10 cellular contexts compared by ENCODE assay signal in the genomic region with DNA sequence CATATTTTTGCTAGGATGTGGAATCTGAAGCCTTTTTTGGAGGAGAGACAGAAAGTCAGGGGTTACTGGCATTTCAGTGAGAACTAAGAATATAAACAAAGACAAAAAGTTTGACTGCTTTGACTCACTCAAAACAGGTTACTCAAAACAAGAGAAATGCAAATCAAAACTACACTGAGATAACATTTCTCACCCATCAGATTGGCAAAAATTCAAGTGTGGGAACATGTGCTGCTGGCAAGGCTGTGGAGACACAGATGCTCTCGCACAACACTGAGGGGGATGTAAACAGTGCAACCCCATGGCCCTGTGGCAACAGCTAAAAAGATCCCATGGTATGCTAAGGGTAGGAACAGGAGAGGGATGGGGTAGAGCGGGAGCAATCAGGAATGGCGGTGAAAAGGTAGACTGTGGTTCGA.
A peak's percentile ranks its signal among the peaks of the same experiment; 100 is the strongest.
DNase-seq lines count a peak whose midpoint lies in the region; ATAC-seq and TF ChIP-seq lines count a peak whose summit lies in the region.
"Had no signal": no experiment of that assay in that cellular context is flagged by ENCODE, and none has a peak within 500 bp of the region (broad histone marks: within the 10 kb centered on the region; RNA-seq: fewer than 3 reads in every experiment).

No MANE protein-coding gene starts in this region.

- no peak overlapping the region for H2AFZ ChIP-seq in PC-3 (ENCODE audit: low read length)

- no peaks in the 10 kb centered on the region for H3K36me3 ChIP-seq in thyroid gland
- no peaks in the 10 kb centered on the region for H3K36me3 ChIP-seq in PC-3 (ENCODE audit: low read depth, low read length)
- no peaks in the 10 kb centered on the region for H3K36me3 ChIP-seq in suprapubic skin

- POLR2A ChIA-PET in PC-3 (lab: Charles Lee; ENCODE audit: unreplicated experiment): no interaction called here

- H3K27ac ChIP-seq in thyroid gland: peak overlapping the region in 2 of 3 donors; percentile 41 to 58
- no peak overlapping the region for H3K27ac ChIP-seq in PC-3 (ENCODE audit: low read length)
- no peak overlapping the region for H3K27ac ChIP-seq in suprapubic skin

- H3K9me3 ChIP-seq in thyroid gland (no peaks in the 10 kb centered on the region), PC-3 (ENCODE audit: low read length) (no peaks in the 10 kb centered on the region), suprapubic skin (no peaks in the 10 kb centered on the region)

- H3K36me3 Mint-ChIP-seq in activated T-cell treated with anti-CD3 and anti-CD28 coated beads, Interleukin-2, amount 50 U/mL, for 72 hours (ENCODE audit: insufficient read depth in 2 of 2): no peaks in the 10 kb centered on the region

- peak; percentile 26 for DNase-seq in stimulated activated CD4-positive, alpha-beta T cell treated with anti-CD3 and anti-CD28 coated beads, Interleukin-4, amount 100 ng/mL, for 24 hours
- no peak for DNase-seq in stimulated activated CD4-positive, alpha-beta T cell treated with anti-CD3 and anti-CD28 coated beads, Interleukin-12 subunit alpha, Interleukin-12 subunit beta, amount 100 ng/mL, for 4 hours
- DNase-seq in activated T-cell treated with anti-CD3 and anti-CD28 coated beads, Interleukin-2, amount 50 U/mL, for 72 hours: peak; percentile 61 to 68
- peak in 1 of 2 donors; percentile 14 for DNase-seq in thyroid gland
- no peak for DNase-seq in PC-3
- no peak for DNase-seq in NCI-H1417 treated with DMSO at 0.1 percent for 48 hours (lab: John Stamatoyannopoulos, UW)
- no peak for DNase-seq in suprapubic skin (ENCODE audit: low spot score in 2 of 2)
- DNase-seq: activated naive CD8-positive, alpha-beta T cell treated with anti-CD3 and anti-CD28 coated beads, Interleukin-2, amount 10 ng/mL, durations not matched to agents 7 days and 5 days had no signal

- H3K9ac ChIP-seq in PC-3 (ENCODE audit: low read length): no peak overlapping the region

- TF ChIP-seq CTCF in thyroid gland (IDR thresholded peaks at IDR 0.05) (no peak), PC-3 (conservative IDR thresholded peaks at IDR 0.05; ENCODE audit: low read depth, low read length) (no peak), suprapubic skin (IDR thresholded peaks at IDR 0.05) (no peak)

- ATAC-seq in HG02870 (IDR thresholded peaks at IDR 0.05; ENCODE audit: unreplicated experiment): peak; percentile 74
- ATAC-seq in activated T-cell treated with anti-CD3 and anti-CD28 coated beads, Interleukin-2, amount 50 U/mL, for 72 hours (replicated peaks in 1 of 2): peak; percentile 90 to 93
- ATAC-seq in PC-3: no peak

- H3K4me2 ChIP-seq in PC-3 (ENCODE audit: low read length): no peak overlapping the region

- H3K4me3 ChIP-seq in thyroid gland (replicated peaks in 1 of 3) (no peak overlapping the region), PC-3 (ENCODE audit: low read length) (no peak overlapping the region), suprapubic skin (no peak overlapping the region)
- H3K4me3 ChIP-seq: lung had no signal

- H3K79me2 ChIP-seq in PC-3 (ENCODE audit: low read length): no peaks in the 10 kb centered on the region

- 73 to 76% methylated on average over 4 of the region's 4 CpGs for WGBS in thyroid gland, 2 donors
- WGBS in suprapubic skin: 69% methylated on average over 4 of the region's 4 CpGs

- H3K4me1 ChIP-seq in thyroid gland: peaks cover 25 to 27% of the 10 kb centered on the region in 2 donors
- peaks cover 9% of the 10 kb centered on the region for H3K4me1 ChIP-seq in PC-3 (ENCODE audit: insufficient read depth, low read length)
- H3K4me1 ChIP-seq in suprapubic skin: peaks cover 4% of the 10 kb centered on the region

- H3F3A ChIP-seq in PC-3 (ENCODE audit: low read length, unreplicated experiment): no peaks in the 10 kb centered on the region

- CTCF ChIA-PET in PC-3 (lab: Charles Lee): no interaction called here

- H4K20me1 ChIP-seq in PC-3 (ENCODE audit: low read length): no peaks in the 10 kb centered on the region

- peak overlapping the region; percentile 43 for H3K27ac Mint-ChIP-seq in activated T-cell treated with anti-CD3 and anti-CD28 coated beads, Interleukin-2, amount 50 U/mL, for 72 hours
- H3K27ac Mint-ChIP-seq: activated naive CD8-positive, alpha-beta T cell treated with anti-CD3 and anti-CD28 coated beads, Interleukin-2, amount 10 ng/mL, durations not matched to agents 7 days and 5 days had no signal

- peaks cover 47% of the 10 kb centered on the region for H3K4me1 Mint-ChIP-seq in activated T-cell treated with anti-CD3 and anti-CD28 coated beads, Interleukin-2, amount 50 U/mL, for 72 hours (ENCODE audit: low read depth)

- H3K4me3 Mint-ChIP-seq in activated T-cell treated with anti-CD3 and anti-CD28 coated beads, Interleukin-2, amount 50 U/mL, for 72 hours: peak overlapping the region; percentile 80 to 87
- H3K4me3 Mint-ChIP-seq: activated naive CD8-positive, alpha-beta T cell treated with anti-CD3 and anti-CD28 coated beads, Interleukin-2, amount 10 ng/mL, durations not matched to agents 7 days and 5 days had no signal

- no peaks in the 10 kb centered on the region for H3K27me3 Mint-ChIP-seq in activated T-cell treated with anti-CD3 and anti-CD28 coated beads, Interleukin-2, amount 50 U/mL, for 72 hours (ENCODE audit: low read depth)
- H3K27me3 Mint-ChIP-seq: activated naive CD8-positive, alpha-beta T cell treated with anti-CD3 and anti-CD28 coated beads, Interleukin-2, amount 10 ng/mL, durations not matched to agents 7 days and 5 days had no signal

- no peak for TF ChIP-seq EP300 in suprapubic skin (IDR thresholded peaks at IDR 0.05)

- H3K9me2 ChIP-seq in PC-3 (replicated peaks; ENCODE audit: low read length): no peaks in the 10 kb centered on the region

- no peaks in the 10 kb centered on the region for H3K27me3 ChIP-seq in thyroid gland
- no peaks in the 10 kb centered on the region for H3K27me3 ChIP-seq in PC-3 (ENCODE audit: low read length)
- no peaks in the 10 kb centered on the region for H3K27me3 ChIP-seq in suprapubic skin

- H3K9me3 Mint-ChIP-seq in activated T-cell treated with anti-CD3 and anti-CD28 coated beads, Interleukin-2, amount 50 U/mL, for 72 hours: no peaks in the 10 kb centered on the region
- H3K9me3 Mint-ChIP-seq: activated naive CD8-positive, alpha-beta T cell treated with anti-CD3 and anti-CD28 coated beads, Interleukin-2, amount 10 ng/mL, durations not matched to agents 7 days and 5 days had no signal

- BruUV-seq in PC-3 (replicated peaks; lab: Mats Ljungman, UMichigan): no TSS peak

- TF ChIP-seq POLR2A in thyroid gland (IDR thresholded peaks at IDR 0.05) (no peak), suprapubic skin (IDR thresholded peaks at IDR 0.05) (no peak)

- intact Hi-C loops in thyroid gland (cut with DNase I) (no loop called here), PC-3 (cut with micrococcal nuclease) (no loop called here)

Comparison
In these comparisons a context has a peak if more than half of its experiments do, and no peak if none do; other contexts are left out.
1. DNase-seq: peak in stimulated activated CD4-positive, alpha-beta T cell treated with anti-CD3 and anti-CD28 coated beads, Interleukin-4, amount 100 ng/mL, for 24 hours (single experiment) and activated T-cell treated with anti-CD3 and anti-CD28 coated beads, Interleukin-2, amount 50 U/mL, for 72 hours (2 of 2); none in stimulated activated CD4-positive, alpha-beta T cell treated with anti-CD3 and anti-CD28 coated beads, Interleukin-12 subunit alpha, Interleukin-12 subunit beta, amount 100 ng/mL, for 4 hours (single experiment), PC-3 (single experiment), NCI-H1417 treated with DMSO at 0.1 percent for 48 hours (single experiment) and suprapubic skin (0 of 2).
2. H3K27ac ChIP-seq: peak in thyroid gland (2 of 3); none in PC-3 (single experiment) and suprapubic skin (single experiment).